Comparison of ENCODE assay signal across 8 cellular contexts in genomic region chr13:77779461-77780272, GRCh38.
A peak's percentile ranks its signal among the peaks of the same experiment; 100 is the strongest.
DNase-seq lines count a peak whose midpoint lies in the region; ATAC-seq and TF ChIP-seq lines count a peak whose summit lies in the region.

No MANE protein-coding gene starts in this region.

- WGBS in body of pancreas, 2 donors = 12 to 15% methylated on average over 3 of the region's 3 CpGs

- H3K9me3 Mint-ChIP-seq in activated T-cell treated with anti-CD3 and anti-CD28 coated beads, Interleukin-2, amount 50 U/mL, for 72 hours = no peaks in the 10 kb centered on the region
- H3K9me3 Mint-ChIP-seq in stimulated activated naive B cell treated with anti-CD40 and anti-IgM and Interleukin-4, amounts not matched to agents 10 μg/mL and 1 μg/mL and 100 μg/mL, for 72 hours = no peaks in the 10 kb centered on the region

- H3K27me3 ChIP-seq in body of pancreas = no peaks in the 10 kb centered on the region

- no peaks in the 10 kb centered on the region for H3K36me3 Mint-ChIP-seq in activated T-cell treated with anti-CD3 and anti-CD28 coated beads, Interleukin-2, amount 50 U/mL, for 72 hours (ENCODE audit: insufficient read depth in 2 of 2)
- H3K36me3 Mint-ChIP-seq in stimulated activated naive B cell treated with anti-CD40 and anti-IgM and Interleukin-4, amounts not matched to agents 10 μg/mL and 1 μg/mL and 100 μg/mL, for 72 hours = no peaks in the 10 kb centered on the region

- peak; percentile 10 to 27 for DNase-seq in activated T-cell treated with anti-CD3 and anti-CD28 coated beads, Interleukin-2, amount 50 U/mL, for 72 hours
- DNase-seq in activated T-cell treated with anti-CD3 and anti-CD28 coated beads for 4 hours (no peak), HS-27A (ENCODE audit: low read depth) (peak; percentile 1), NOMO-1 treated with dmso at 0.1 percent for 144 hours (lab: John Stamatoyannopoulos, UW; ENCODE audit: unreplicated experiment) (peak; percentile 76), body of pancreas (peak; percentile 26 to 69 (median 36)), inferior parietal cortex (ENCODE audit: extremely low spot score) (peak; percentile 79)
- DNase-seq in stimulated activated naive B cell treated with anti-CD40 and anti-IgM and Interleukin-4, amounts not matched to agents 10 μg/mL and 1 μg/mL and 100 μg/mL, for 72 hours = peak; percentile 7

- H3K4me3 Mint-ChIP-seq in activated T-cell treated with anti-CD3 and anti-CD28 coated beads, Interleukin-2, amount 50 U/mL, for 72 hours = no peak overlapping the region
- no peak overlapping the region for H3K4me3 Mint-ChIP-seq in stimulated activated naive B cell treated with anti-CD40 and anti-IgM and Interleukin-4, amounts not matched to agents 10 μg/mL and 1 μg/mL and 100 μg/mL, for 72 hours

- no peak overlapping the region for H3K27ac Mint-ChIP-seq in activated T-cell treated with anti-CD3 and anti-CD28 coated beads, Interleukin-2, amount 50 U/mL, for 72 hours
- no peak overlapping the region for H3K27ac Mint-ChIP-seq in stimulated activated naive B cell treated with anti-CD40 and anti-IgM and Interleukin-4, amounts not matched to agents 10 μg/mL and 1 μg/mL and 100 μg/mL, for 72 hours

- intact Hi-C loops in body of pancreas (cut with DNase I) = no loop called here

- peak overlapping the region in 1 of 4 donors; percentile 41 for H3K27ac ChIP-seq in body of pancreas

- TF ChIP-seq POLR2A in body of pancreas (IDR thresholded peaks at IDR 0.05) = no peak

- no peaks in the 10 kb centered on the region for H3K36me3 ChIP-seq in body of pancreas (replicated peaks in 1 of 2; ENCODE audit: insufficient read depth in 1 of 2, low read depth in 2 of 2)

- no peaks in the 10 kb centered on the region for H3K27me3 Mint-ChIP-seq in activated T-cell treated with anti-CD3 and anti-CD28 coated beads, Interleukin-2, amount 50 U/mL, for 72 hours (ENCODE audit: low read depth)
- H3K27me3 Mint-ChIP-seq in stimulated activated naive B cell treated with anti-CD40 and anti-IgM and Interleukin-4, amounts not matched to agents 10 μg/mL and 1 μg/mL and 100 μg/mL, for 72 hours = peaks cover 0 to 4% of the 10 kb centered on the region in 2 donors

- H3K4me3 ChIP-seq in body of pancreas = no peak overlapping the region

- peaks cover 8% of the 10 kb centered on the region for H3K4me1 Mint-ChIP-seq in activated T-cell treated with anti-CD3 and anti-CD28 coated beads, Interleukin-2, amount 50 U/mL, for 72 hours (ENCODE audit: low read depth)
- H3K4me1 Mint-ChIP-seq in stimulated activated naive B cell treated with anti-CD40 and anti-IgM and Interleukin-4, amounts not matched to agents 10 μg/mL and 1 μg/mL and 100 μg/mL, for 72 hours = peaks cover 4 to 7% of the 10 kb centered on the region in 2 donors

- peak; percentile 83 to 88 for ATAC-seq in activated T-cell treated with anti-CD3 and anti-CD28 coated beads, Interleukin-2, amount 50 U/mL, for 72 hours (replicated peaks in 1 of 2)
- ATAC-seq in GM21528 (IDR thresholded peaks at IDR 0.05; ENCODE audit: low FRiP score, unreplicated experiment) (peak; percentile 73), body of pancreas (peak; percentile 79)
- ATAC-seq in stimulated activated naive B cell treated with anti-CD40 and anti-IgM and Interleukin-4, amounts not matched to agents 10 μg/mL and 1 μg/mL and 100 μg/mL, for 72 hours (replicated peaks) = peak; percentile 92 to 93

- H3K4me1 ChIP-seq in body of pancreas = peaks cover 6% of the 10 kb centered on the region

- no peaks in the 10 kb centered on the region for H3K9me3 ChIP-seq in body of pancreas

- TF ChIP-seq CTCF in body of pancreas (IDR thresholded peaks at IDR 0.05) = peak in 6 of 7 experiments; percentile 54 to 66 (median 58)
